ENCODE assay signal across 8 cellular contexts in genomic region chr18:63979409-63979908, GRCh38. TPM values are rescaled to one million over a fixed set of nuclear protein-coding genes. Genes with fewer than 3 reads are reported as not detected.
DNase-seq lines count a peak whose midpoint lies in the region; ATAC-seq and TF ChIP-seq lines count a peak whose summit lies in the region.

No MANE protein-coding gene starts in this region.

- peaks cover 27% of the 10 kb centered on the region for H3K36me3 ChIP-seq in CD4-positive, alpha-beta memory T cell (ENCODE audit: insufficient read depth, low read length)
- no peaks in the 10 kb centered on the region for H3K36me3 ChIP-seq in neural cell (ENCODE audit: insufficient read depth, low read length)

- no peaks in the 10 kb centered on the region for H3K27me3 ChIP-seq in CD4-positive, alpha-beta memory T cell (ENCODE audit: insufficient read depth, low read length)
- no peaks in the 10 kb centered on the region for H3K27me3 ChIP-seq in neural cell (ENCODE audit: insufficient read depth, low read depth, low read length)

- peak; percentile 83 for TF ChIP-seq RAD21 in neural cell (conservative IDR thresholded peaks at IDR 0.05)

- H3K27ac ChIP-seq in CD4-positive, alpha-beta memory T cell (ENCODE audit: low read depth, low read length): no peak overlapping the region
- no peak overlapping the region for H3K27ac ChIP-seq in neural cell (ENCODE audit: low read length)

- no peak overlapping the region for H2AFZ ChIP-seq in neural cell (ENCODE audit: low read depth, low read length)

- H3K4me2 ChIP-seq in neural cell (ENCODE audit: low read length): no peak overlapping the region

- DNase-seq in CD4-positive, alpha-beta memory T cell: peak; percentile 38 to 49 (median 41)
- peak; percentile 16 for DNase-seq in NCI-H226
- peak; percentile 56 for DNase-seq in activated CD8-positive, alpha-beta T cell treated with anti-CD3 and anti-CD28 coated beads, Interleukin-2, amount 10 ng/mL, durations not matched to agents 7 days and 5 days
- peak; percentile 78 for DNase-seq in fibroblast of pulmonary artery (ENCODE audit: low read depth)

- H3K36me3 Mint-ChIP-seq in CD4-positive, alpha-beta memory T cell: peaks cover 28 to 43% of the 10 kb centered on the region in 2 donors
- no peaks in the 10 kb centered on the region for H3K36me3 Mint-ChIP-seq in activated CD8-positive, alpha-beta T cell treated with anti-CD3 and anti-CD28 coated beads, Interleukin-2, amount 10 ng/mL, durations not matched to agents 7 days and 5 days (ENCODE audit: low read depth)

- no peak overlapping the region for H3K9ac ChIP-seq in neural cell (ENCODE audit: low read length)

- intact Hi-C loops in CD4-positive, alpha-beta memory T cell (cut with micrococcal nuclease): loop anchor here (1.0 kb wide), 5 partner anchors 9 to 461 kb away; partner anchors contain the start of genes HMSD and SERPINB8

- no peaks in the 10 kb centered on the region for H3K9me3 ChIP-seq in CD4-positive, alpha-beta memory T cell (ENCODE audit: control insufficient read depth in 1 of 2, low read length in 2 of 2)
- no peaks in the 10 kb centered on the region for H3K9me3 ChIP-seq in neural cell (ENCODE audit: low read length)

- H3K9me3 Mint-ChIP-seq in CD4-positive, alpha-beta memory T cell: no peaks in the 10 kb centered on the region
- H3K9me3 Mint-ChIP-seq in activated CD8-positive, alpha-beta T cell treated with anti-CD3 and anti-CD28 coated beads, Interleukin-2, amount 10 ng/mL, durations not matched to agents 7 days and 5 days (ENCODE audit: insufficient read depth): no peaks in the 10 kb centered on the region

- TF ChIP-seq CTCF in fibroblast of pulmonary artery (IDR thresholded peaks at IDR 0.05; ENCODE audit: low read length, missing control alignments): peak; percentile 96
- peak; percentile 87 for TF ChIP-seq CTCF in neural cell (IDR thresholded peaks at IDR 0.05; ENCODE audit: poor library complexity, severe bottlenecking)

- no peaks in the 10 kb centered on the region for H3F3A ChIP-seq in neural cell (ENCODE audit: insufficient read depth, low read length, poor library complexity, severe bottlenecking)

- H3K27me3 Mint-ChIP-seq in CD4-positive, alpha-beta memory T cell: no peaks in the 10 kb centered on the region
- H3K27me3 Mint-ChIP-seq in activated CD8-positive, alpha-beta T cell treated with anti-CD3 and anti-CD28 coated beads, Interleukin-2, amount 10 ng/mL, durations not matched to agents 7 days and 5 days (ENCODE audit: low read depth): no peaks in the 10 kb centered on the region

- no peak overlapping the region for H3K4me3 ChIP-seq in CD4-positive, alpha-beta memory T cell (ENCODE audit: low read length in 2 of 2)
- H3K4me3 ChIP-seq in fibroblast of pulmonary artery (replicated peaks; ENCODE audit: low read depth, low read length) (peak overlapping the region; percentile 34), neural cell (ENCODE audit: low read length) (no peak overlapping the region)

- H3K4me3 Mint-ChIP-seq in CD4-positive, alpha-beta memory T cell: peak overlapping the region in 3 of 8 donors; percentile 9 to 69 (median 15)
- H3K4me3 Mint-ChIP-seq in activated CD8-positive, alpha-beta T cell treated with anti-CD3 and anti-CD28 coated beads, Interleukin-2, amount 10 ng/mL, durations not matched to agents 7 days and 5 days: peak overlapping the region; percentile 10

- peaks cover 5% of the 10 kb centered on the region for H3K4me1 ChIP-seq in CD4-positive, alpha-beta memory T cell (ENCODE audit: insufficient read depth, low read length)

- peak overlapping the region in 3 of 7 donors; percentile 50 to 71 (median 70) for H3K27ac Mint-ChIP-seq in CD4-positive, alpha-beta memory T cell
- H3K27ac Mint-ChIP-seq in activated CD8-positive, alpha-beta T cell treated with anti-CD3 and anti-CD28 coated beads, Interleukin-2, amount 10 ng/mL, durations not matched to agents 7 days and 5 days: no peak overlapping the region

- CTCF ChIA-PET in CD4-positive, alpha-beta memory T cell (lab: Charles Lee; ENCODE audit: partially characterized antibody): interaction anchor here (0.7 to 2.6 kb wide), 10 partner anchors 11 to 463 kb away, joined by 3 to 12 read pairs (median 4); no protein-coding TSS in a partner anchor
- CTCF ChIA-PET in activated CD8-positive, alpha-beta T cell treated with anti-CD3 and anti-CD28 coated beads, Interleukin-2, amount 10 ng/mL, durations not matched to agents 7 days and 5 days (lab: Charles Lee): interaction anchor here (0.6 to 1.5 kb wide), 5 partner anchors 16 to 462 kb away, joined by 3 to 7 read pairs (median 4); no protein-coding TSS in a partner anchor

- H3K4me1 Mint-ChIP-seq in CD4-positive, alpha-beta memory T cell: peaks cover 13 to 23% (median 15%) of the 10 kb centered on the region in 4 donors
- peaks cover 10% of the 10 kb centered on the region for H3K4me1 Mint-ChIP-seq in activated CD8-positive, alpha-beta T cell treated with anti-CD3 and anti-CD28 coated beads, Interleukin-2, amount 10 ng/mL, durations not matched to agents 7 days and 5 days (ENCODE audit: low read depth)

- H3K79me2 ChIP-seq in neural cell (replicated peaks; ENCODE audit: insufficient read depth, low read length): no peaks in the 10 kb centered on the region

- no peaks in the 10 kb centered on the region for H3K9me2 ChIP-seq in neural cell (ENCODE audit: insufficient read depth, low read length)

- peak; percentile 75 for ATAC-seq in GM18861 (IDR thresholded peaks at IDR 0.05; ENCODE audit: unreplicated experiment)
- ATAC-seq in HG03097 (IDR thresholded peaks at IDR 0.05; ENCODE audit: low FRiP score, unreplicated experiment): peak; percentile 46
- ATAC-seq in activated CD8-positive, alpha-beta T cell treated with anti-CD3 and anti-CD28 coated beads, Interleukin-2, amount 10 ng/mL, durations not matched to agents 7 days and 5 days: peak; percentile 78
- no peak for ATAC-seq in GM18520 (IDR thresholded peaks at IDR 0.05; ENCODE audit: unreplicated experiment)

- TF ChIP-seq EP300 in neural cell (conservative IDR thresholded peaks at IDR 0.05; ENCODE audit: poor library complexity, severe bottlenecking): no peak

- POLR2A ChIA-PET in CD4-positive, alpha-beta memory T cell (lab: Charles Lee; ENCODE audit: partially characterized antibody): no interaction called here
- POLR2A ChIA-PET in activated CD8-positive, alpha-beta T cell treated with anti-CD3 and anti-CD28 coated beads, Interleukin-2, amount 10 ng/mL, durations not matched to agents 7 days and 5 days (lab: Charles Lee): no interaction called here

- no peaks in the 10 kb centered on the region for H4K20me1 ChIP-seq in neural cell (ENCODE audit: insufficient read depth)

TF ChIP-seq in neural cell, 6 proteins besides CTCF, POLR2A, EP300 and RAD21:
- TF ChIP-seq POLR2AphosphoS5 (IDR thresholded peaks at IDR 0.05) (no peak), SMC3 (conservative IDR thresholded peaks at IDR 0.05; ENCODE audit: poor library complexity) (peak; percentile 81), REST (IDR thresholded peaks at IDR 0.05; ENCODE audit: borderline replicate concordance) (no peak), MXI1 (conservative IDR thresholded peaks at IDR 0.05; ENCODE audit: poor library complexity, severe bottlenecking) (no peak), EZH2 (IDR thresholded peaks at IDR 0.05; ENCODE audit: borderline replicate concordance, insufficient read depth, low read length, poor library complexity, severe bottlenecking) (no peak), TAF1 (IDR thresholded peaks at IDR 0.05; ENCODE audit: low read depth) (no peak)

RNA-seq across cellular contexts. Expression of gene SERPINB8, which starts 9.6 kb away (rescaled TPM):
- total RNA-seq in CD4-positive, alpha-beta memory T cell: 10 to 100 TPM; 13.8 to 16.3 TPM
- polyA plus RNA-seq in CD4-positive, alpha-beta memory T cell: 10 to 100 TPM; 14.2 to 16.3 TPM
- total RNA-seq in activated CD8-positive, alpha-beta T cell treated with anti-CD3 and anti-CD28 coated beads, Interleukin-2, amount 10 ng/mL, durations not matched to agents 7 days and 5 days: 1 to 10 TPM; 2.7 to 3.4 TPM
- polyA plus RNA-seq in neural cell: 2.0 and 7.0 TPM in 2 replicates
- polyA minus RNA-seq in neural cell: 4.1 and 5.1 TPM in 2 replicates

RNA-seq across cellular contexts. Expression of gene HMSD, which starts 30.4 kb away (rescaled TPM):
- total RNA-seq in CD4-positive, alpha-beta memory T cell: 1 to 10 TPM; 1.8 to 2.2 TPM
- polyA plus RNA-seq in CD4-positive, alpha-beta memory T cell: not detected
- total RNA-seq in activated CD8-positive, alpha-beta T cell treated with anti-CD3 and anti-CD28 coated beads, Interleukin-2, amount 10 ng/mL, durations not matched to agents 7 days and 5 days: under 1 TPM in 1 of 2 experiments, not detected in 1; 0.26 TPM
- polyA plus RNA-seq in neural cell: not detected in 2 replicates
- not detected in 2 replicates for polyA minus RNA-seq in neural cell

Comparison
In these comparisons a context has a peak if more than half of its experiments do, and no peak if none do; other contexts are left out.
1. DNase-seq: peak in every context shown above with its lines; median percentile 78 in fibroblast of pulmonary artery; 56 in activated CD8-positive, alpha-beta T cell treated with anti-CD3 and anti-CD28 coated beads, Interleukin-2, amount 10 ng/mL, durations not matched to agents 7 days and 5 days; 41 in CD4-positive, alpha-beta memory T cell; 16 in NCI-H226.